Comparison of ENCODE assay signal across 22 cellular contexts in the genomic region with DNA sequence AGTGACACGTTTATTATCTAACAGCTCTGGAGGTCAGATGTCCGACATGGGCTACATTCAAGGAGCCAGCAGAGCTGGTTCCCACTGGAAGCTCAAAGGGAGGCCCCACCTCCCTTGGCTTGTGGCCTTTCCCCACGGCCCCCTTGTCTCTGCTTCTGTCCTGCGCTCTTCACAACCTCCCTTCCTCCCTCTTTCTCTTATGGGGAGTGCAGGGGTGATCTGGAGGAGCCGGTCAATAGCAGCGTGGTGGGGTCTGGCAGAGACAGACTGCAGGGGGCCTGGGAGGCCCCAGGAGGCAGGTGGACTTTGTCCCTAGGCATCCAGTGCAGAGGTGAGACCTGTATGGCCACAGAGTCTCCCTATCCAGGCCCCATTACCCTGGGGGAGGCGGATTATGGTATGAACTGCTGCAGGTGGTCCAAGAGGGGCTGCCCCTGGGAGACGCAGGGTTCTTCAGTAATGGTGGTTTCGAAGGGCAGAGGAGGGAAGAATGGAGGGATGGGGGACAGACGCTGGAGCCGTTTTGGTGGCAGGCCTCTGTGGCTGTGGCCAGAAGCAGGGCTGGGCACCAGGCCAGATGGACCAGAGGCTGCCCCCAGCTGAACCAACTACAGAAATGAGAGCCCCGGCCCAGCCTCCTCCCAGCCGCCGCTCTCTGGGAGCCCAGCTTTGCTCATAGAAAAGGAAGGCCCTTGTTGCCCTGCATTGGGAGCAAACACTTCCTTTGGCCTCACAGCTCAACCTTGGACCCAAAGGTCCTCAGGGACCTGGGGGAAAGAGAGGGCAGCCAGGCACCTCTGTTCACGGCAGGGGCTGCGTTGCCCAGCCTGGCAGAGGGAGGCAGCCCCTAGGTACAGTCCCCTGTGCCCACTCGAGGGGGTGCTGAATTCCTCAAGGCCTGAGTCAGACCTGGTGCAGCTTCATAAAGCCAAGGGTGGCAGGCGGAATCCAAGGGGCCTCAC. TPM values are rescaled to one million over a fixed set of nuclear protein-coding genes. Genes with fewer than 3 reads are reported as not detected.
DNase-seq lines count a peak whose midpoint lies in the region; ATAC-seq, FAIRE-seq and TF ChIP-seq lines count a peak whose summit lies in the region.
"Had no signal": no experiment of that assay in that cellular context is flagged by ENCODE, and none has a peak within 500 bp of the region (broad histone marks: within the 10 kb centered on the region; RNA-seq: fewer than 3 reads in every experiment).

No MANE protein-coding gene starts in this region.

- H3K36me3 Mint-ChIP-seq in WTC11 = no peaks in the 10 kb centered on the region; the same call in 1 of the 2 replicates
- H3K36me3 Mint-ChIP-seq: natural killer cell had no signal

- H3K27me3 ChIP-seq in pancreas = no peaks in the 10 kb centered on the region
- H3K27me3 ChIP-seq in esophagus squamous epithelium = no peaks in the 10 kb centered on the region
- H3K27me3 ChIP-seq: breast epithelium, heart right ventricle had no signal

- no peak for ATAC-seq in WTC11
- peak; percentile 37 to 52 (median 40) for ATAC-seq in pancreas
- ATAC-seq: natural killer cell had no signal

- H3K4me1 Mint-ChIP-seq in WTC11 = no peaks in the 10 kb centered on the region
- H3K4me1 Mint-ChIP-seq: natural killer cell had no signal

- no peak for TF ChIP-seq POLR2A in esophagus squamous epithelium (IDR thresholded peaks at IDR 0.05)

- TF ChIP-seq CTCF in WTC11 (IDR thresholded peaks at IDR 0.05) (no peak), kidney (IDR thresholded peaks at IDR 0.05; ENCODE audit: borderline replicate concordance, extremely low read depth, insufficient read depth) (no peak), pancreas (IDR thresholded peaks at IDR 0.05) (no peak), esophagus squamous epithelium (IDR thresholded peaks at IDR 0.05) (no peak)

- POLR2A ChIA-PET in WTC11 (lab: Charles Lee) = no interaction called here

- no peaks in the 10 kb centered on the region for H3K36me3 ChIP-seq in kidney (ENCODE audit: control insufficient read depth in 1 of 2, insufficient read depth in 2 of 2, low read length in 2 of 2)
- no peaks in the 10 kb centered on the region for H3K36me3 ChIP-seq in pancreas
- no peaks in the 10 kb centered on the region for H3K36me3 ChIP-seq in esophagus squamous epithelium
- H3K36me3 ChIP-seq: breast epithelium, heart right ventricle had no signal

- no peak overlapping the region for H3K9ac ChIP-seq in kidney (ENCODE audit: low read length in 2 of 2)

- H3K27ac ChIP-seq in kidney (ENCODE audit: low read depth in 2 of 2, low read length in 2 of 2) (no peak overlapping the region), pancreas (peak overlapping the region; percentile 69 to 79 (median 76)), esophagus squamous epithelium (no peak overlapping the region)
- H3K27ac ChIP-seq: breast epithelium, heart right ventricle had no signal

- CTCF ChIA-PET in WTC11 (lab: Charles Lee) = interaction anchor here (2.0 kb wide), 1 partner anchor 197 kb away, joined by 6 read pairs; no protein-coding TSS in a partner anchor

- FAIRE-seq in kidney (lab: Jason Lieb, UNC) (no peak), pancreas (lab: Jason Lieb, UNC) (no peak)
- FAIRE-seq: urothelium cell line had no signal

- H3K27ac Mint-ChIP-seq in WTC11 = no peak overlapping the region
- H3K27ac Mint-ChIP-seq: natural killer cell had no signal

- peaks cover 79% of the 10 kb centered on the region for H3K27me3 Mint-ChIP-seq in WTC11 (ENCODE audit: low read depth)
- H3K27me3 Mint-ChIP-seq: IgD-negative memory B cell had no signal

- H3K4me1 ChIP-seq in kidney (ENCODE audit: control insufficient read depth in 1 of 2, insufficient read depth in 1 of 2, low read depth in 1 of 2, low read length in 2 of 2) (peaks cover 17 to 28% of the 10 kb centered on the region in 2 donors), pancreas (peaks cover 0 to 10% (median 9%) of the 10 kb centered on the region in 3 donors), esophagus squamous epithelium (peaks cover 0 to 3% (median 0%) of the 10 kb centered on the region in 3 donors)
- H3K4me1 ChIP-seq: breast epithelium had no signal

- no peak overlapping the region for H3K4me3 ChIP-seq in kidney (ENCODE audit: low read length in 2 of 2)
- no peak overlapping the region for H3K4me3 ChIP-seq in pancreas
- H3K4me3 ChIP-seq in esophagus squamous epithelium = no peak overlapping the region
- H3K4me3 ChIP-seq: breast epithelium, heart right ventricle had no signal

- peaks cover 9% of the 10 kb centered on the region; the same call in 1 of the 2 replicates for H3K9me3 Mint-ChIP-seq in WTC11
- H3K9me3 Mint-ChIP-seq: IgD-negative memory B cell, natural killer cell had no signal

- H3K9me3 ChIP-seq in kidney (ENCODE audit: control insufficient read depth in 1 of 2, low read length in 2 of 2) (no peaks in the 10 kb centered on the region), pancreas (no peaks in the 10 kb centered on the region), esophagus squamous epithelium (no peaks in the 10 kb centered on the region)
- H3K9me3 ChIP-seq: breast epithelium, heart right ventricle had no signal

- intact Hi-C loops in kidney (cut with DNase I) (no loop called here), pancreas (cut with DNase I) (no loop called here), esophagus squamous epithelium (cut with DNase I) (no loop called here)

- H3K4me3 Mint-ChIP-seq in WTC11 = no peak overlapping the region
- H3K4me3 Mint-ChIP-seq: IgD-negative memory B cell, natural killer cell had no signal

- WGBS in pancreas, 2 donors = 64 to 67% methylated on average over 18 of the region's 18 CpGs
- 69 to 84% methylated on average over 8 to 12 of the region's 18 CpGs for WGBS in esophagus squamous epithelium, 2 donors

- DNase-seq in Ammon's horn (ENCODE audit: low spot score) = peak; percentile 72
- no peak for DNase-seq in WTC11 (ENCODE audit: low spot score)
- peak; percentile 80 for DNase-seq in kidney
- DNase-seq in pancreas = peak in 4 of 6 donors; percentile 36 to 75 (median 56)
- DNase-seq in NOMO-1 treated with dmso at 0.1 percent for 144 hours (lab: John Stamatoyannopoulos, UW; ENCODE audit: unreplicated experiment) = no peak
- no peak for DNase-seq in esophagus squamous epithelium (lab: John Stamatoyannopoulos, UW)
- no peak for DNase-seq in NCI-H1436 (lab: John Stamatoyannopoulos, UW)
- no peak for DNase-seq in activated CD8-positive, alpha-beta memory T cell treated with anti-CD3 and anti-CD28 coated beads for 24 hours
- DNase-seq: activated CD4-positive, alpha-beta T cell treated with anti-CD3 and anti-CD28 coated beads for 48 hours; DMS 273 treated with DMSO at 0.1 percent for 48 hours; GDM1; mammary epithelial cell; natural killer cell; NCI-H1436 treated with DMSO at 0.1 percent for 48 hours; NCI-H526; retina; stimulated activated CD8-positive, alpha-beta memory T cell treated with anti-CD3 and anti-CD28 coated beads, Interleukin-4, amount 100 ng/mL, for 48 hours; T-helper 1 cell had no signal

TF ChIP-seq in WTC11, 78 proteins besides CTCF, POLR2A, EP300 and RAD21:
- TF ChIP-seq GRHL2 (CRISPR knock-in tag; IDR thresholded peaks at IDR 0.05; ENCODE audit: insufficient replicate concordance, severe bottlenecking) = no peak
- TF ChIP-seq GABPB1 (CRISPR knock-in tag; IDR thresholded peaks at IDR 0.05) = 0 out of 2 replicates have a peak, but pooled peaks have one; percentile 49
- TF ChIP-seq, protein P1, sequence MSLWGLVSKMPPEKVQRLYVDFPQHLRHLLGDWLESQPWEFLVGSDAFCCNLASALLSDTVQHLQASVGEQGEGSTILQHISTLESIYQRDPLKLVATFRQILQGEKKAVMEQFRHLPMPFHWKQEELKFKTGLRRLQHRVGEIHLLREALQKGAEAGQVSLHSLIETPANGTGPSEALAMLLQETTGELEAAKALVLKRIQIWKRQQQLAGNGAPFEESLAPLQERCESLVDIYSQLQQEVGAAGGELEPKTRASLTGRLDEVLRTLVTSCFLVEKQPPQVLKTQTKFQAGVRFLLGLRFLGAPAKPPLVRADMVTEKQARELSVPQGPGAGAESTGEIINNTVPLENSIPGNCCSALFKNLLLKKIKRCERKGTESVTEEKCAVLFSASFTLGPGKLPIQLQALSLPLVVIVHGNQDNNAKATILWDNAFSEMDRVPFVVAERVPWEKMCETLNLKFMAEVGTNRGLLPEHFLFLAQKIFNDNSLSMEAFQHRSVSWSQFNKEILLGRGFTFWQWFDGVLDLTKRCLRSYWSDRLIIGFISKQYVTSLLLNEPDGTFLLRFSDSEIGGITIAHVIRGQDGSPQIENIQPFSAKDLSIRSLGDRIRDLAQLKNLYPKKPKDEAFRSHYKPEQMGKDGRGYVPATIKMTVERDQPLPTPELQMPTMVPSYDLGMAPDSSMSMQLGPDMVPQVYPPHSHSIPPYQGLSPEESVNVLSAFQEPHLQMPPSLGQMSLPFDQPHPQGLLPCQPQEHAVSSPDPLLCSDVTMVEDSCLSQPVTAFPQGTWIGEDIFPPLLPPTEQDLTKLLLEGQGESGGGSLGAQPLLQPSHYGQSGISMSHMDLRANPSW (CRISPR knock-in tag; conservative IDR thresholded peaks at IDR 0.05; ENCODE audit: low read depth) = no peak
- TF ChIP-seq ETV6 (CRISPR knock-in tag; IDR thresholded peaks at IDR 0.05) = no peak
- no peak for TF ChIP-seq ZNF416 (CRISPR knock-in tag; IDR thresholded peaks at IDR 0.05)

RNA-seq across cellular contexts. Expression of a gene that starts 30.8 kb away (rescaled TPM):
- 2.1 to 2.4 TPM (median 2.3 TPM) in 3 replicates for total RNA-seq in WTC11 (2021)
- total RNA-seq in kidney = 4.4 TPM
- polyA plus RNA-seq in kidney (ENCODE audit: insufficient read depth, low read depth, low replicate concordance) = 0.22 TPM
- 1 to 10 TPM in 4 of 6 donors, under 1 TPM in 2; 0.79 to 1.9 (median 1.5) TPM for total RNA-seq in pancreas
- 1 to 10 TPM in 1 of 2 donors, under 1 TPM in 1; 0.31 to 1.4 TPM for polyA plus RNA-seq in pancreas
- 1 to 10 TPM in 2 of 4 donors, under 1 TPM in 2; 0.21 to 1.9 (median 1.2) TPM for total RNA-seq in esophagus squamous epithelium

Comparison
In these comparisons a context has a peak if more than half of its experiments do, and no peak if none do; other contexts are left out.
1. DNase-seq: peak in Ammon's horn (single experiment), kidney (single experiment) and pancreas (4 of 6); none in WTC11 (single experiment), NOMO-1 treated with dmso at 0.1 percent for 144 hours (single experiment), esophagus squamous epithelium (single experiment), NCI-H1436 (single experiment) and activated CD8-positive, alpha-beta memory T cell treated with anti-CD3 and anti-CD28 coated beads for 24 hours (single experiment).
2. H3K27ac ChIP-seq: peak in pancreas (4 of 4); none in kidney (0 of 2) and esophagus squamous epithelium (0 of 4).